8 cellular contexts compared by ENCODE assay signal in the genomic region with DNA sequence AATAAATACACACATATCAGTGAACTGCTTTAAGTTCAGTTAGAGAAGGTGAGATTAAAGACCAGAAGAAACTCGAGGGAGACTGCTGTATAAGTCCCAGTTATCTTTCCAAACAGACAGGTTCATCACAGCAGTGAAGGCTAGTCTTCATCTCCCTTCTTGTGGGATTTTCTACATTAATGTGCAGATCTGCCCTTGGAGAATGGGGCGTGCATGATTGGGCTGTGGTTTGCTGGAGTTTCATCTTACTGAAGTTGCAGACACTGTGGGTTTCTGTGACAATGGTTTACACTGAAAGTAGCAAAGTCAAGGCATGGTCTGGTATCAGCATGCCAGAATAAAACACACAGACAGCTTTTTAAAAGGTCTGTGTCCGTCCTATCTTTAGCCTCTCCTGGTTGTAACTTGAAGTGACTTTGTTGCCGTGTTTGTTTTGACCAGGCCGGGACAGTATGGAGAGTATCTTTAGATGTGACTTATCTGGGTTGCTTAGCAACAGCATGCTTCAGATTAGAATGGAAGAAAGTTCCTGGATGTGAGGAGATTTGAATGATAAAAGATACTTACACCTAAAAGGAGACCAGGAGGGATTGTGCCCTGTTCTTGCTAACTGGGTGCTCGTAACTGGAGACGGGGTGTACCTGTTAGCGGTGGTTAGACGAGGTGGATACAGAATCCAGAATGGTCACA. TPM values are rescaled to one million over a fixed set of nuclear protein-coding genes. Genes with fewer than 3 reads are reported as not detected.
DNase-seq lines count a peak whose midpoint lies in the region; ATAC-seq, FAIRE-seq and TF ChIP-seq lines count a peak whose summit lies in the region.

No MANE protein-coding gene starts in this region.

- H3K4me3 ChIP-seq in DOHH2 (ENCODE audit: low read length) (peak overlapping the region; percentile 93), PC-9 (peak overlapping the region; percentile 84), endothelial cell of umbilical vein (replicated peaks in 1 of 3; ENCODE audit: insufficient read depth in 1 of 3, low read depth in 1 of 3, low read length in 3 of 3) (peak overlapping the region in 2 of 3 experiments; percentile 47 to 76), osteoblast (ENCODE audit: insufficient read depth, low read length) (peak overlapping the region; percentile 95)

- H3K9ac ChIP-seq in endothelial cell of umbilical vein (replicated peaks; ENCODE audit: extremely low read depth, insufficient read depth, low read length), result peak overlapping the region; percentile 85

- DNase-seq in PC-9 (no peak), endothelial cell of umbilical vein (ENCODE audit: low read depth, low spot score) (no peak), osteoblast (ENCODE audit: insufficient read length, low spot score, missing footprints) (peak; percentile 58), activated gamma-delta T cell (lab: John Stamatoyannopoulos, UW) (no peak), DMS79 (lab: John Stamatoyannopoulos, UW) (no peak), UCSD-AML1 (lab: John Stamatoyannopoulos, UW; ENCODE audit: unreplicated experiment) (no peak)

- peaks cover 23% of the 10 kb centered on the region for H3K4me1 ChIP-seq in DOHH2 (ENCODE audit: control insufficient read depth, low read length)
- peaks cover 20% of the 10 kb centered on the region for H3K4me1 ChIP-seq in PC-9 (replicated peaks; ENCODE audit: insufficient read depth)
- peaks cover 32% of the 10 kb centered on the region for H3K4me1 ChIP-seq in endothelial cell of umbilical vein (ENCODE audit: control insufficient read depth, extremely low read depth, insufficient read depth, low read length)
- H3K4me1 ChIP-seq in osteoblast (ENCODE audit: insufficient read depth, low read length), result peaks cover 20% of the 10 kb centered on the region

- H3K79me2 ChIP-seq in DOHH2 (ENCODE audit: control insufficient read depth, low read length), result peaks cover 68% of the 10 kb centered on the region
- H3K79me2 ChIP-seq in PC-9 (ENCODE audit: low read depth), result peaks cover 63% of the 10 kb centered on the region
- peaks cover 63% of the 10 kb centered on the region for H3K79me2 ChIP-seq in endothelial cell of umbilical vein (ENCODE audit: control insufficient read depth, insufficient read depth, low read length)
- H3K79me2 ChIP-seq in osteoblast (ENCODE audit: insufficient read depth, low read length), result peaks cover 70% of the 10 kb centered on the region

- H3F3A ChIP-seq in DOHH2 (ENCODE audit: control insufficient read depth, insufficient read depth) (peaks cover 5% of the 10 kb centered on the region), PC-9 (ENCODE audit: insufficient read depth, low read depth) (peaks cover 11% of the 10 kb centered on the region; the same call in 1 of the 2 replicates)

- H3K4me2 ChIP-seq in DOHH2 (ENCODE audit: low read length) (peak overlapping the region; percentile 92), PC-9 (peak overlapping the region; percentile 98), endothelial cell of umbilical vein (ENCODE audit: insufficient read depth, low read length) (peak overlapping the region; percentile 97), osteoblast (ENCODE audit: insufficient read depth, low read length) (peak overlapping the region; percentile 96)

- peak; percentile 60 for FAIRE-seq in endothelial cell of umbilical vein (lab: Jason Lieb, UNC)

- ATAC-seq in HG03280 (IDR thresholded peaks at IDR 0.05; ENCODE audit: unreplicated experiment), result no peak

- H3K27ac ChIP-seq in DOHH2 (ENCODE audit: low read depth, low read length), result no peak overlapping the region
- H3K27ac ChIP-seq in PC-9, result no peak overlapping the region; the same call in 1 of the 2 replicates
- no peak overlapping the region for H3K27ac ChIP-seq in endothelial cell of umbilical vein (ENCODE audit: insufficient read depth, low read depth, low read length)
- H3K27ac ChIP-seq in osteoblast (ENCODE audit: low read depth, low read length), result peak overlapping the region; percentile 85

- TF ChIP-seq CTCF in DOHH2 (IDR thresholded peaks at IDR 0.05; ENCODE audit: low read depth, low read length, poor library complexity, severe bottlenecking) (no peak), PC-9 (conservative IDR thresholded peaks at IDR 0.05) (no peak), endothelial cell of umbilical vein (IDR thresholded peaks at IDR 0.05; ENCODE audit: extremely low read depth in 1 of 2, insufficient read depth in 1 of 2, low read depth in 1 of 2, low read length in 2 of 2) (no peak), osteoblast (IDR thresholded peaks at IDR 0.05; ENCODE audit: extremely low read depth, low read depth, low read length) (no peak)

- no peak overlapping the region for H2AFZ ChIP-seq in PC-9
- no peak overlapping the region for H2AFZ ChIP-seq in endothelial cell of umbilical vein (ENCODE audit: low read depth, low read length)
- no peak overlapping the region for H2AFZ ChIP-seq in osteoblast (ENCODE audit: low read length)

- CTCF ChIA-PET in PC-9 (lab: Charles Lee), result no interaction called here
- CTCF ChIA-PET in endothelial cell of umbilical vein (lab: Charles Lee), result no interaction called here

- no peaks in the 10 kb centered on the region for H3K9me1 ChIP-seq in endothelial cell of umbilical vein (replicated peaks; ENCODE audit: control insufficient read depth, extremely low read depth, insufficient read depth, low read length)

- no peak for TF ChIP-seq POLR2A in endothelial cell of umbilical vein (IDR thresholded peaks at IDR 0.05; ENCODE audit: low read depth, low read length)

- H4K20me1 ChIP-seq in DOHH2 (ENCODE audit: control insufficient read depth, insufficient read depth, low read depth, low read length) (no peaks in the 10 kb centered on the region), PC-9 (ENCODE audit: insufficient read depth) (peaks cover 51% of the 10 kb centered on the region), endothelial cell of umbilical vein (replicated peaks; ENCODE audit: control insufficient read depth, extremely low read depth, insufficient read depth, low read length) (peaks cover 5% of the 10 kb centered on the region), osteoblast (ENCODE audit: insufficient read depth, low read length) (peaks cover 53% of the 10 kb centered on the region)

- H3K9me3 ChIP-seq in DOHH2 (ENCODE audit: control insufficient read depth, insufficient read depth, low read length) (no peaks in the 10 kb centered on the region), PC-9 (ENCODE audit: insufficient read depth, low read depth) (no peaks in the 10 kb centered on the region), endothelial cell of umbilical vein (replicated peaks; ENCODE audit: control insufficient read depth, insufficient read depth, low read length) (no peaks in the 10 kb centered on the region), osteoblast (ENCODE audit: low read depth, low read length) (no peaks in the 10 kb centered on the region)

- H3K9me2 ChIP-seq in DOHH2 (replicated peaks; ENCODE audit: control insufficient read depth, low read length) (no peaks in the 10 kb centered on the region), PC-9 (ENCODE audit: insufficient read depth) (no peaks in the 10 kb centered on the region)

- no peaks in the 10 kb centered on the region; the same call in none of the 2 replicates for H3K36me3 ChIP-seq in DOHH2 (ENCODE audit: control insufficient read depth, low read length)
- no peaks in the 10 kb centered on the region for H3K36me3 ChIP-seq in PC-9 (ENCODE audit: low read depth)
- no peaks in the 10 kb centered on the region for H3K36me3 ChIP-seq in endothelial cell of umbilical vein (ENCODE audit: control insufficient read depth in 2 of 2, extremely low read depth in 1 of 2, insufficient read depth in 2 of 2, low read length in 2 of 2)
- H3K36me3 ChIP-seq in osteoblast (ENCODE audit: insufficient read depth, low read length), result no peaks in the 10 kb centered on the region

- POLR2A ChIA-PET in PC-9 (lab: Charles Lee; ENCODE audit: unreplicated experiment) (no interaction called here), endothelial cell of umbilical vein (lab: Charles Lee) (no interaction called here)

- dilution Hi-C loops in endothelial cell of umbilical vein (cut with MboI; ENCODE audit: extremely low pct_ligation_motif_present, low sequenced_read_pairs), result no loop called here

- H3K27me3 ChIP-seq in DOHH2 (ENCODE audit: control insufficient read depth, low read length), result no peaks in the 10 kb centered on the region
- no peaks in the 10 kb centered on the region for H3K27me3 ChIP-seq in PC-9 (ENCODE audit: insufficient read depth, low read depth)
- H3K27me3 ChIP-seq in endothelial cell of umbilical vein (ENCODE audit: control insufficient read depth in 2 of 2, insufficient read depth in 2 of 2, low read length in 2 of 2), result no peaks in the 10 kb centered on the region
- no peaks in the 10 kb centered on the region for H3K27me3 ChIP-seq in osteoblast (ENCODE audit: insufficient read depth, low read length)

- BruUV-seq in PC-9 (replicated peaks; lab: Mats Ljungman, UMichigan) (no TSS peak), endothelial cell of umbilical vein (replicated peaks; lab: Mats Ljungman, UMichigan) (no TSS peak)

- intact Hi-C loops in PC-9 (cut with micrococcal nuclease; ENCODE audit: unreplicated experiment) (loop anchor here (2.0 to 10.0 kb wide), 3 partner anchors 49 to 272 kb away; a partner anchor contains a TSS), endothelial cell of umbilical vein (cut with micrococcal nuclease) (loop anchor here (2.0 to 5.0 kb wide), 2 partner anchors 177 to 277 kb away; a partner anchor contains a TSS)

RNA-seq across cellular contexts. Expression of a gene that starts 16.1 kb away (rescaled TPM):
- total RNA-seq in PC-9 (2021) (57.5 and 58.7 TPM in 2 replicates), endothelial cell of umbilical vein (42.9 and 45.7 TPM in 2 replicates), osteoblast (19.7 and 27.5 TPM in 2 replicates)
- polyA plus RNA-seq in endothelial cell of umbilical vein, result 22.1 and 24.0 TPM in 2 replicates
- 19.8 and 20.2 TPM in 2 replicates for polyA plus RNA-seq in endothelial cell of umbilical vein (2011; cell fraction: cytosol; rRNA removed)
- polyA plus RNA-seq in endothelial cell of umbilical vein (2011; cell fraction: nucleus; rRNA removed), result 20.0 and 25.7 TPM in 2 replicates
- polyA plus RNA-seq in endothelial cell of umbilical vein (2012), result 37.4 and 40.4 TPM in 2 replicates
- 18.3 and 23.2 TPM in 2 replicates for polyA minus RNA-seq in endothelial cell of umbilical vein
- polyA minus RNA-seq in endothelial cell of umbilical vein (2011; cell fraction: cytosol; rRNA and poly(A)+ RNA removed), result 13.6 TPM
- 17.6 and 18.2 TPM in 2 replicates for polyA minus RNA-seq in endothelial cell of umbilical vein (2011; cell fraction: nucleus; rRNA and poly(A)+ RNA removed)

RNA-seq across cellular contexts. Expression of a gene that starts 16.2 kb away (rescaled TPM):
- total RNA-seq in PC-9 (2021), result 1.5 and 1.8 TPM in 2 replicates
- 1.4 and 1.9 TPM in 2 replicates for total RNA-seq in endothelial cell of umbilical vein
- 0.72 and 0.75 TPM in 2 replicates for polyA plus RNA-seq in endothelial cell of umbilical vein
- 0.72 and 1.0 TPM in 2 replicates for polyA plus RNA-seq in endothelial cell of umbilical vein (2011; cell fraction: cytosol; rRNA removed)
- polyA plus RNA-seq in endothelial cell of umbilical vein (2011; cell fraction: nucleus; rRNA removed), result 1.4 and 1.7 TPM in 2 replicates
- polyA plus RNA-seq in endothelial cell of umbilical vein (2012), result 1.5 and 1.7 TPM in 2 replicates
- polyA minus RNA-seq in endothelial cell of umbilical vein, result 1.7 and 2.0 TPM in 2 replicates
- 0.82 TPM for polyA minus RNA-seq in endothelial cell of umbilical vein (2011; cell fraction: cytosol; rRNA and poly(A)+ RNA removed)
- 2.0 and 2.2 TPM in 2 replicates for polyA minus RNA-seq in endothelial cell of umbilical vein (2011; cell fraction: nucleus; rRNA and poly(A)+ RNA removed)
- 2.9 TPM in 2 replicates for total RNA-seq in osteoblast

RNA-seq across cellular contexts. Expression of a gene that starts 35.7 kb away (rescaled TPM):
- not detected in 2 replicates for total RNA-seq in PC-9 (2021)
- not detected in 2 replicates for total RNA-seq in endothelial cell of umbilical vein
- not detected in 2 replicates for polyA plus RNA-seq in endothelial cell of umbilical vein
- not detected in 2 replicates for polyA plus RNA-seq in endothelial cell of umbilical vein (2011; cell fraction: cytosol; rRNA removed)
- not detected in 2 replicates for polyA plus RNA-seq in endothelial cell of umbilical vein (2011; cell fraction: nucleus; rRNA removed)
- polyA plus RNA-seq in endothelial cell of umbilical vein (2012), result not detected in 2 replicates
- polyA minus RNA-seq in endothelial cell of umbilical vein, result not detected in 2 replicates
- polyA minus RNA-seq in endothelial cell of umbilical vein (2011; cell fraction: cytosol; rRNA and poly(A)+ RNA removed), result not detected
- not detected in 2 replicates for polyA minus RNA-seq in endothelial cell of umbilical vein (2011; cell fraction: nucleus; rRNA and poly(A)+ RNA removed)
- total RNA-seq in osteoblast, result not detected in 2 replicates

RNA-seq across cellular contexts. Expression of a gene that starts 41.3 kb away (rescaled TPM):
- total RNA-seq in PC-9 (2021) (47.0 and 61.4 TPM in 2 replicates), endothelial cell of umbilical vein (16.5 and 17.2 TPM in 2 replicates), osteoblast (17.0 and 18.6 TPM in 2 replicates)
- 3.5 and 5.8 TPM in 2 replicates for polyA plus RNA-seq in endothelial cell of umbilical vein
- 9.7 and 13.1 TPM in 2 replicates for polyA plus RNA-seq in endothelial cell of umbilical vein (2011; cell fraction: cytosol; rRNA removed)
- polyA plus RNA-seq in endothelial cell of umbilical vein (2011; cell fraction: nucleus; rRNA removed), result 17.8 and 20.0 TPM in 2 replicates
- polyA plus RNA-seq in endothelial cell of umbilical vein (2012), result 12.0 and 12.5 TPM in 2 replicates
- 11.2 and 12.8 TPM in 2 replicates for polyA minus RNA-seq in endothelial cell of umbilical vein
- polyA minus RNA-seq in endothelial cell of umbilical vein (2011; cell fraction: cytosol; rRNA and poly(A)+ RNA removed), result 9.1 TPM
- polyA minus RNA-seq in endothelial cell of umbilical vein (2011; cell fraction: nucleus; rRNA and poly(A)+ RNA removed), result 8.8 and 9.3 TPM in 2 replicates

RNA-seq across cellular contexts. Expression of a gene that starts 58.5 kb away (rescaled TPM):
- total RNA-seq in PC-9 (2021) (12.1 and 13.2 TPM in 2 replicates), endothelial cell of umbilical vein (7.4 and 9.1 TPM in 2 replicates), osteoblast (9.7 and 11.2 TPM in 2 replicates)
- 7.1 and 7.5 TPM in 2 replicates for polyA plus RNA-seq in endothelial cell of umbilical vein
- polyA plus RNA-seq in endothelial cell of umbilical vein (2011; cell fraction: cytosol; rRNA removed), result 9.0 and 9.3 TPM in 2 replicates
- polyA plus RNA-seq in endothelial cell of umbilical vein (2011; cell fraction: nucleus; rRNA removed), result 8.5 and 8.8 TPM in 2 replicates
- 5.9 and 8.3 TPM in 2 replicates for polyA plus RNA-seq in endothelial cell of umbilical vein (2012)
- polyA minus RNA-seq in endothelial cell of umbilical vein, result 5.1 and 6.2 TPM in 2 replicates
- polyA minus RNA-seq in endothelial cell of umbilical vein (2011; cell fraction: cytosol; rRNA and poly(A)+ RNA removed), result 5.1 TPM
- 4.9 and 7.5 TPM in 2 replicates for polyA minus RNA-seq in endothelial cell of umbilical vein (2011; cell fraction: nucleus; rRNA and poly(A)+ RNA removed)
